12 cellular contexts compared by ENCODE assay signal in the genomic region with DNA sequence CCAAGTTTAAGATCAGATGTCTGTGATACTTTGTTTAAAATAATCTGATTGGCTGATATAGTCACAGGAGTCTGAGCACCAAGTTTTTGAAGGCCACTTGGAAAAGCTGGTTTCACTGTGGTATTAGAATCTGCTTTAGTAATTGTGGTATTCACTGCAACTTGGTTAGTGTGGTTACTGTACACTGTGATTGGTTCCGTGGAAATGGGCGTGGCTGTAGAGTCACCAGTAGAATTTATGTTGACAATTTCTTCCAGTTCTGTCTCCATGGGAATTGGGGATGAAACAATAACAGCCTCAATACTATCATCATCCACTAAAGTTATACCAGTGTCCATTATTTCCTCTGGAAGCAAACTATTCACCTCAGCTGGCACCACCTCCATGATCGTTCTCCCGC. TPM values are rescaled to one million over a fixed set of nuclear protein-coding genes. Genes with fewer than 3 reads are reported as not detected.
DNase-seq lines count a peak whose midpoint lies in the region; ATAC-seq and TF ChIP-seq lines count a peak whose summit lies in the region.
"Had no signal": no experiment of that assay in that cellular context is flagged by ENCODE, and none has a peak within 500 bp of the region (broad histone marks: within the 10 kb centered on the region; RNA-seq: fewer than 3 reads in every experiment).

No MANE protein-coding gene starts in this region.

- H3K36me3 ChIP-seq in A673 (ENCODE audit: insufficient read depth, low read length, poor library complexity, severe bottlenecking) = no peaks in the 10 kb centered on the region
- peaks cover 21% of the 10 kb centered on the region for H3K36me3 ChIP-seq in SJCRH30
- peaks cover 0 to 25% (median 9%) of the 10 kb centered on the region in 9 donors for H3K36me3 ChIP-seq in heart left ventricle

- POLR2A ChIA-PET in A673 (lab: Charles Lee; ENCODE audit: low non-redundant PET) = no interaction called here

- WGBS in heart left ventricle, 4 donors = 94 to 99% (median 97%) methylated on average over 4 of the region's 4 CpGs

- no TSS peak for BruUV-seq in A673 (replicated peaks; lab: Mats Ljungman, UMichigan)

- no peak for TF ChIP-seq CTCF in A673 (conservative IDR thresholded peaks at IDR 0.05; ENCODE audit: low read depth, low read length)
- no peak for TF ChIP-seq CTCF in heart left ventricle (IDR thresholded peaks at IDR 0.05)
- TF ChIP-seq CTCF in progenitor cell of endocrine pancreas (IDR thresholded peaks at IDR 0.05; ENCODE audit: unreplicated experiment) = no peak

- H3K36me3 Mint-ChIP-seq in progenitor cell of endocrine pancreas (ENCODE audit: insufficient read depth) = peaks cover 12% of the 10 kb centered on the region

- CTCF ChIA-PET in A673 (lab: Charles Lee) = no interaction called here

- peaks cover 3% of the 10 kb centered on the region for H3K9me3 Mint-ChIP-seq in progenitor cell of endocrine pancreas (ENCODE audit: low read depth)

- intact Hi-C loops in A673 (cut with micrococcal nuclease; ENCODE audit: unreplicated experiment) (no loop called here), heart left ventricle (cut with DNase I) (no loop called here), cardiac septum (cut with DNase I) (no loop called here)

- TF ChIP-seq POLR2A in heart left ventricle (IDR thresholded peaks at IDR 0.05) = no peak

- H3K27me3 ChIP-seq in A673 (replicated peaks; ENCODE audit: insufficient read depth, low read depth, low read length, poor library complexity) (no peaks in the 10 kb centered on the region), SJCRH30 (no peaks in the 10 kb centered on the region), heart left ventricle (no peaks in the 10 kb centered on the region)
- H3K27me3 ChIP-seq: SJSA1, spleen, suprapubic skin had no signal

- peaks cover 2% of the 10 kb centered on the region for H3K4me1 Mint-ChIP-seq in progenitor cell of endocrine pancreas (ENCODE audit: low read depth)

- no peaks in the 10 kb centered on the region for H3K4me1 ChIP-seq in A673 (ENCODE audit: insufficient read depth, low read length, poor library complexity, severe bottlenecking)
- H3K4me1 ChIP-seq in SJCRH30 = no peaks in the 10 kb centered on the region
- peaks cover 0 to 6% (median 0%) of the 10 kb centered on the region in 12 donors for H3K4me1 ChIP-seq in heart left ventricle

- no peak overlapping the region for H3K27ac Mint-ChIP-seq in progenitor cell of endocrine pancreas

- ATAC-seq in heart left ventricle = no peak
- no peak for ATAC-seq in HG02885 (IDR thresholded peaks at IDR 0.05; ENCODE audit: poor library complexity, unreplicated experiment)

- DNase-seq in A673 (ENCODE audit: low spot score) (peak; percentile 4), ELR (ENCODE audit: low read depth) (peak; percentile 70), SJCRH30 (peak; percentile 14 to 33), fibroblast of gingiva (ENCODE audit: low read depth) (peak; percentile 45), heart left ventricle (no peak), progenitor cell of endocrine pancreas (ENCODE audit: low spot score, unreplicated experiment) (no peak), cardiac septum (ENCODE audit: low spot score) (no peak)
- DNase-seq: NCI-H1417 treated with DMSO at 0.1 percent for 48 hours, spleen had no signal

- H3K4me3 ChIP-seq in A673 (ENCODE audit: low read depth, low read length, poor library complexity, severe bottlenecking) (no peak overlapping the region), SJCRH30 (no peak overlapping the region), heart left ventricle (no peak overlapping the region)
- H3K4me3 ChIP-seq: SJSA1, spleen, suprapubic skin had no signal

- H3K27ac ChIP-seq in A673 (ENCODE audit: low read depth, low read length, poor library complexity, severe bottlenecking) = no peak overlapping the region
- no peak overlapping the region for H3K27ac ChIP-seq in SJCRH30
- H3K27ac ChIP-seq in heart left ventricle = no peak overlapping the region
- H3K27ac ChIP-seq: SJSA1, spleen, suprapubic skin had no signal

- no peak overlapping the region for H3K4me3 Mint-ChIP-seq in progenitor cell of endocrine pancreas (ENCODE audit: low read depth)

- no peaks in the 10 kb centered on the region for H3K27me3 Mint-ChIP-seq in progenitor cell of endocrine pancreas

- no peaks in the 10 kb centered on the region for H3K9me3 ChIP-seq in A673 (ENCODE audit: low read depth, low read length, poor library complexity, severe bottlenecking)
- no peaks in the 10 kb centered on the region for H3K9me3 ChIP-seq in SJCRH30 (replicated peaks)
- peaks cover 0 to 11% (median 0%) of the 10 kb centered on the region in 12 donors for H3K9me3 ChIP-seq in heart left ventricle
- H3K9me3 ChIP-seq: SJSA1, spleen, suprapubic skin had no signal

RNA-seq across cellular contexts. Expression of a gene that starts 26.2 kb away (rescaled TPM):
- total RNA-seq in A673 (2021) (14.8 and 16.0 TPM in 2 replicates), heart left ventricle (10 to 100 TPM in 2 of 9 donors, 1 to 10 TPM in 7; 6.3 to 11.4 (median 7.2) TPM), progenitor cell of endocrine pancreas (19.3 and 19.6 TPM in 2 replicates), cardiac septum (7.4 TPM)
- total RNA-seq in SJCRH30 (2014; rRNA removed; shearing (Covaris generic)) = 36.5 and 40.8 TPM in 2 replicates
- 1 to 10 TPM; 1.6 to 5.1 TPM for polyA plus RNA-seq in heart left ventricle

RNA-seq across cellular contexts. Expression of a gene that starts 50.5 kb away (rescaled TPM):
- 25.5 and 27.2 TPM in 2 replicates for total RNA-seq in A673 (2021)
- total RNA-seq in SJCRH30 (2014; rRNA removed; shearing (Covaris generic)) = 109 and 125 TPM in 2 replicates
- total RNA-seq in heart left ventricle = 10 to 100 TPM; 47.6 to 67.2 (median 54.5) TPM
- polyA plus RNA-seq in heart left ventricle = 10 to 100 TPM; 13.0 to 64.5 TPM
- 36.4 and 42.7 TPM in 2 replicates for total RNA-seq in progenitor cell of endocrine pancreas
- 47.1 TPM for total RNA-seq in cardiac septum

Comparison
In these comparisons a context has a peak if more than half of its experiments do, and no peak if none do; other contexts are left out.
1. DNase-seq: peak in A673 (single experiment), ELR (single experiment), SJCRH30 (2 of 2) and fibroblast of gingiva (single experiment); none in heart left ventricle (0 of 5), progenitor cell of endocrine pancreas (single experiment) and cardiac septum (single experiment).